Comparison of ENCODE assay signal across 1 cellular context in the genomic region with DNA sequence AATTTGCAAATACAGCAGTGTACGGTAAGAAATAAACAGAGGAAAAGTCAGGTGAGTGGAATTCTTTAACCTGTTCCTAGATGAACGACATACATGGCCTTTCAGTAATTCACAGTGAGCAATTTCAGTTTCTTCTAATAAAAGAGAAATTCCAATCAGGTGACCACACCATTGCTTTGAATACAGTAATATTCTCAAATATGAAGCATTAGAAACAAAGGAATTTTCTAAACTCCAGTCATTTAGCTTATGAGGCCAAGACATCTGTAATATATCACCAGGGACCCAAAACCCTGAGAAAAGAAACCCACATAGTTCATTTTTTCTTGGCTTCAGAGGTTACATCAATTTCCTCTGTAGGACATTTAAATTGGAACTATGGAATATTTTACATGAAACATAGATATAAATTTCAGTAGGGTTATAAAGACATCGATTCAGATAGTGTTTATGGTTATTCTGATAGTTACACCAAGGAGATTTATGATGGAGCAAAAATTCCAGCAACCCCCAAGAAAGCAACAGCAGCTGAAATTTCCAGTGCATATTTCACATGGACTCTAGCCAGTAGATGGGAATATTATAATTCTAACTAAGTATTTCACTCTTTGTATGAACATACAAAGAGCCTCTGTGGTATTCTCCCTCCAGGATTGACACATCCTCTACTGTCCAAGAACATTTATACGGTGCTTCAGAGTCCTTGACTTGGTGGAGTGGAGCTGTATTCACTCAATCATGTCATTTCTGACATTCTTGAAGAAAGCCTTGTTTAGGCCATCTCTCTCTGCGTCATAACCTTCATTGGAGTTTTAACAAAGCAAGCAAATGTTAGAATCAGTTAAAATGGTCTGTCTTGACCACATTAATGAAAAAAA.
TF ChIP-seq lines count a peak whose summit lies in the region.

No MANE protein-coding gene starts in this region.

TF ChIP-seq in SK-N-SH, 30 proteins besides CTCF, POLR2A, EP300 and RAD21 (continued from another document):
- TF ChIP-seq POLR2AphosphoS5 (IDR thresholded peaks at IDR 0.05; ENCODE audit: low read depth, low read length), result peak; percentile 29; the same call in 1 of the 2 replicates
- TF ChIP-seq FOSL2 (IDR thresholded peaks at IDR 0.05; ENCODE audit: borderline replicate concordance, low read depth), result peak; percentile 42; the same call in 1 of the 2 replicates
- peak; percentile 39; the same call in 1 of the 2 replicates for TF ChIP-seq TEAD4 (IDR thresholded peaks at IDR 0.05; ENCODE audit: borderline replicate concordance, insufficient read depth)
- peak; percentile 86 for TF ChIP-seq TCF12 (IDR thresholded peaks at IDR 0.05)
